ENCODE assay signal across 1 cellular context in genomic region chrX:37659047-37659446, GRCh38.
TF ChIP-seq lines count a peak whose summit lies in the region.

No MANE protein-coding gene starts in this region.

TF ChIP-seq in K562, 482 proteins besides CTCF, POLR2A, EP300 and RAD21:
- peak; percentile 73 for TF ChIP-seq ZBTB40 (IDR thresholded peaks at IDR 0.05)
- TF ChIP-seq ZBTB40 (CRISPR knock-in tag; IDR thresholded peaks at IDR 0.05): no peak
- TF ChIP-seq NFIC (IDR thresholded peaks at IDR 0.05): peak; percentile 59
- TF ChIP-seq GATAD2A (IDR thresholded peaks at IDR 0.05): no peak
- TF ChIP-seq RCOR1 (IDR thresholded peaks at IDR 0.05; ENCODE audit: borderline replicate concordance in 1 of 2, low read depth in 2 of 2, low read length in 2 of 2): no peak
